In the genomic region with DNA sequence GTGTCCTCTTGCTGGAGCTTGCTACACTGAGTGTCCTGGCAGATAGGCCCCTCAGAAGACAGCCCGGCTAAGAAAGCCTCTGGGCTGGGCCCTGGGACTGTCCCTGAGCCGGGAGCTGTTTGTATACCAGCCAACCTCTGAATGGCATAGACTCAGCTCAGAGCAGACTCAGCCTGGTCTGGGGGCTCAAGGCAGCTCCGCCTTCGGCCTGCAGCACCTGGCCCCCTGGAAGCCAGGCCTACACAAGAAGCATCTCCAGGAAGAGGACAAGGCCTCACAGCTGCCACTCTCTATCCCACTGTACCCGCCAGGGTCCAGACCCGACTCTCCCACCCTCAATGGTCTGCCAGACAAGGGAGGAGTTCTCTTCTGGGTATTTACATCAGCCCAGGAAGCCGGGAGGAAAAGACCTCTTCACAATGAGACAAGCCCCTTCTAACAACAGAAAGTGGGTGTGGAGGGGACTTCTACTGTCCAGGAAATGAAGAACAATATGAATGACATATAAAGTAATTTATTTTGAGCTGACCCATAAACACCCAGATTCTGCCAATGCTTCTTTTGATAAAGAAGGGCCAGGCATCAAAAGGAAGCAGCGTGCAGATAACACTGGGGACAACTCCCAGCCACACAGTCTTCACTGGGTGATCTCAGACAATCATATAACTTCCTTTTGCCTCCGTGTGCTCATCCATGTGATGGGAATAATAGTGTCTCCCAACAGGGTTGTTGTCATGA, we compare ENCODE assay signal across 18 cellular contexts.
DNase-seq lines count a peak whose midpoint lies in the region; ATAC-seq and TF ChIP-seq lines count a peak whose summit lies in the region.
"Had no signal": no experiment of that assay in that cellular context is flagged by ENCODE, and none has a peak within 500 bp of the region (broad histone marks: within the 10 kb centered on the region; RNA-seq: fewer than 3 reads in every experiment).

No MANE protein-coding gene starts in this region.

- H3K4me2 ChIP-seq in H9 (ENCODE audit: insufficient read depth, insufficient read length, low read length), result no peak overlapping the region

- peak in 1 of 2 donors; percentile 9 for ATAC-seq in lower lobe of right lung
- no peak for ATAC-seq in HG03460 (IDR thresholded peaks at IDR 0.05; ENCODE audit: unreplicated experiment)

- H3K4me1 Mint-ChIP-seq in activated T-cell treated with anti-CD3 and anti-CD28 coated beads, Interleukin-2, amount 50 U/mL, for 24 hours (ENCODE audit: low read depth), result peaks cover 27% of the 10 kb centered on the region
- peaks cover 11 to 24% of the 10 kb centered on the region in 2 experiments for H3K4me1 Mint-ChIP-seq in H9

- H3K23ac ChIP-seq in H9 (ENCODE audit: insufficient read length, low read depth, low read length), result no peak overlapping the region

- H3K27me3 ChIP-seq in H9 (ENCODE audit: insufficient read depth, low read length), result no peaks in the 10 kb centered on the region
- no peaks in the 10 kb centered on the region for H3K27me3 ChIP-seq in lower lobe of right lung (ENCODE audit: low read depth)
- no peaks in the 10 kb centered on the region for H3K27me3 ChIP-seq in sigmoid colon
- H3K27me3 ChIP-seq: BE2C had no signal

- no peak overlapping the region for H3K27ac Mint-ChIP-seq in activated T-cell treated with anti-CD3 and anti-CD28 coated beads, Interleukin-2, amount 50 U/mL, for 24 hours
- peak overlapping the region in 2 of 3 experiments; percentile 61 to 71; a peak in 1 of 7 replicates for H3K27ac Mint-ChIP-seq in H9
- H3K27ac Mint-ChIP-seq: CD4-positive, alpha-beta memory T cell had no signal

- no peak overlapping the region for H3K4ac ChIP-seq in H9 (ENCODE audit: low read depth, low read length)

- H4K91ac ChIP-seq in H9 (ENCODE audit: insufficient read length, low read depth, low read length), result no peak overlapping the region

- H2BK20ac ChIP-seq in H9 (ENCODE audit: low read depth, low read length, poor library complexity, severe bottlenecking), result no peak overlapping the region

- no peaks in the 10 kb centered on the region for H3K79me2 ChIP-seq in H9 (ENCODE audit: insufficient read depth, low read length)

- no peak for TF ChIP-seq CTCF in H9 (conservative IDR thresholded peaks at IDR 0.05)
- no peak for TF ChIP-seq CTCF in lower lobe of right lung (IDR thresholded peaks at IDR 0.05)
- no peak for TF ChIP-seq CTCF in sigmoid colon (IDR thresholded peaks at IDR 0.05)

- H3K36me3 ChIP-seq in lower lobe of right lung (no peaks in the 10 kb centered on the region), sigmoid colon (no peaks in the 10 kb centered on the region)
- H3K36me3 ChIP-seq: BE2C had no signal

- DNase-seq in activated T-cell treated with anti-CD3 and anti-CD28 coated beads, Interleukin-2, amount 50 U/mL, for 24 hours, result peak; percentile 16
- DNase-seq in activated T-cell treated with anti-CD3 and anti-CD28 coated beads for 4 hours, result no peak
- DNase-seq in H9, result no peak
- no peak for DNase-seq in lower lobe of right lung
- DNase-seq in sigmoid colon, result peak; percentile 24
- no peak for DNase-seq in NCI-H446 (lab: John Stamatoyannopoulos, UW)
- DNase-seq in ureter (ENCODE audit: low spot score), result no peak
- DNase-seq: 8988T; Calu3; CD4-positive, alpha-beta memory T cell; DMS53; NCI-H187; NCI-H226; NCI-H69; NK-92 treated with Interleukin-12 subunit alpha and Interleukin-12 subunit beta, amount 100 ng/mL, for 24 hours; RPMI8226 had no signal

- 0 out of 2 replicates have a peak overlapping the region, but pooled peaks have one; percentile 1 for H3K14ac ChIP-seq in H9 (ENCODE audit: insufficient read depth, low read length)

- H3K36me3 Mint-ChIP-seq in activated T-cell treated with anti-CD3 and anti-CD28 coated beads, Interleukin-2, amount 50 U/mL, for 24 hours (ENCODE audit: low read depth), result no peaks in the 10 kb centered on the region
- no peaks in the 10 kb centered on the region for H3K36me3 Mint-ChIP-seq in H9 (ENCODE audit: insufficient read depth in 1 of 3, low read depth in 3 of 3)
- H3K36me3 Mint-ChIP-seq: CD4-positive, alpha-beta memory T cell had no signal

- H3K18ac ChIP-seq in H9 (ENCODE audit: insufficient read length, low read depth, low read length), result no peak overlapping the region

- WGBS in H9 (ENCODE audit: extremely low coverage, insufficient read length, low lambda C conversion rate), result no CpG with 5 or more reads among the region's 9 CpGs
- 72 to 82% methylated on average over 9 of the region's 9 CpGs for WGBS in sigmoid colon, 2 donors

- intact Hi-C loops in lower lobe of right lung (cut with DNase I), result no loop called here
- intact Hi-C loops in sigmoid colon (cut with DNase I), result no loop called here

- no peak overlapping the region for H3T11ph ChIP-seq in H9 (ENCODE audit: low read length)

- H4K20me1 ChIP-seq in H9 (ENCODE audit: control insufficient read depth, insufficient read depth, insufficient read length), result no peaks in the 10 kb centered on the region

- no peak overlapping the region for H2BK5ac ChIP-seq in H9 (ENCODE audit: insufficient read length, low read length)

- no peak overlapping the region for H4K5ac ChIP-seq in H9 (ENCODE audit: insufficient read length, low read depth, low read length)

- peaks cover 39% of the 10 kb centered on the region for H3K27me3 Mint-ChIP-seq in activated T-cell treated with anti-CD3 and anti-CD28 coated beads, Interleukin-2, amount 50 U/mL, for 24 hours
- peaks cover 8% of the 10 kb centered on the region for H3K27me3 Mint-ChIP-seq in H9 (ENCODE audit: low read depth)

- TF ChIP-seq POLR2A in sigmoid colon (IDR thresholded peaks at IDR 0.05), result no peak

- no peak overlapping the region for H3K27ac ChIP-seq in H9 (ENCODE audit: insufficient read length, low read depth, low read length)
- peak overlapping the region; percentile 69 for H3K27ac ChIP-seq in lower lobe of right lung
- H3K27ac ChIP-seq in sigmoid colon, result no peak overlapping the region

- H3K23me2 ChIP-seq in H9 (ENCODE audit: insufficient read length, low read depth, low read length, poor library complexity, severe bottlenecking), result no peaks in the 10 kb centered on the region

- H3K79me1 ChIP-seq in H9 (ENCODE audit: insufficient read depth, low read depth, low read length, poor library complexity, severe bottlenecking), result no peaks in the 10 kb centered on the region

- H3K4me3 ChIP-seq in lower lobe of right lung (no peak overlapping the region), sigmoid colon (no peak overlapping the region)

- no peak overlapping the region for H3K4me3 Mint-ChIP-seq in activated T-cell treated with anti-CD3 and anti-CD28 coated beads, Interleukin-2, amount 50 U/mL, for 24 hours
- H3K4me3 Mint-ChIP-seq in H9, result no peak overlapping the region

- no peak overlapping the region for H3K9ac ChIP-seq in H9 (ENCODE audit: extremely low read depth, insufficient read length, low read length)

- no peak overlapping the region for H2BK120ac ChIP-seq in H9 (ENCODE audit: low read depth, low read length, poor library complexity, severe bottlenecking)

- no peak overlapping the region for H2BK12ac ChIP-seq in H9 (ENCODE audit: insufficient read length, low read depth, low read length)

- H2AK5ac ChIP-seq in H9 (ENCODE audit: insufficient read length, low read length), result no peak overlapping the region

- no peak overlapping the region for H3K56ac ChIP-seq in H9 (ENCODE audit: insufficient read length, low read depth, low read length)

- H3K9me3 ChIP-seq in H9 (ENCODE audit: control insufficient read depth, low read depth, low read length), result no peaks in the 10 kb centered on the region
- no peaks in the 10 kb centered on the region for H3K9me3 ChIP-seq in lower lobe of right lung
- no peaks in the 10 kb centered on the region for H3K9me3 ChIP-seq in sigmoid colon
- H3K9me3 ChIP-seq: BE2C had no signal

- H4K8ac ChIP-seq in H9 (replicated peaks; ENCODE audit: insufficient read length, low read depth, low read length), result no peak overlapping the region

- no peaks in the 10 kb centered on the region for H3K9me3 Mint-ChIP-seq in activated T-cell treated with anti-CD3 and anti-CD28 coated beads, Interleukin-2, amount 50 U/mL, for 24 hours
- no peaks in the 10 kb centered on the region for H3K9me3 Mint-ChIP-seq in H9
- H3K9me3 Mint-ChIP-seq: CD4-positive, alpha-beta memory T cell had no signal

- H3K4me1 ChIP-seq in H9 (ENCODE audit: insufficient read depth, low read length) (no peaks in the 10 kb centered on the region), lower lobe of right lung (peaks cover 8% of the 10 kb centered on the region), sigmoid colon (no peaks in the 10 kb centered on the region)

- H2AFZ ChIP-seq in H9 (ENCODE audit: low read length), result no peak overlapping the region

- no peak for TF ChIP-seq EP300 in sigmoid colon (IDR thresholded peaks at IDR 0.05)

- no peak overlapping the region for H2BK15ac ChIP-seq in H9 (ENCODE audit: low read depth, low read length)

Comparison
In these comparisons a context has a peak if more than half of its experiments do, and no peak if none do; other contexts are left out.
1. DNase-seq: peak in activated T-cell treated with anti-CD3 and anti-CD28 coated beads, Interleukin-2, amount 50 U/mL, for 24 hours (single experiment) and sigmoid colon (single experiment); none in activated T-cell treated with anti-CD3 and anti-CD28 coated beads for 4 hours (single experiment), H9 (single experiment), lower lobe of right lung (single experiment), NCI-H446 (0 of 2) and ureter (single experiment).